In genomic region chr20:62686869-62687830, GRCh38 we compare ENCODE assay signal across 16 cellular contexts. TPM values are rescaled to one million over a fixed set of nuclear protein-coding genes. Genes with fewer than 3 reads are reported as not detected.
"Had no signal": no experiment of that assay in that cellular context is flagged by ENCODE, and none has a peak within 500 bp of the region (broad histone marks: within the 10 kb centered on the region; RNA-seq: fewer than 3 reads in every experiment).

No MANE protein-coding gene starts in this region.

- H3K27ac ChIP-seq: body of pancreas, heart left ventricle, left ventricle myocardium inferior, testis had no signal

- H3K9me3 ChIP-seq: body of pancreas, heart left ventricle, left ventricle myocardium inferior, testis had no signal

- H3K9me3 Mint-ChIP-seq: activated CD4-positive, alpha-beta memory T cell treated with anti-CD3 and anti-CD28 coated beads for 36 hours; activated naive CD4-positive, alpha-beta T cell treated with anti-CD3 and anti-CD28 coated beads, Interleukin-2, amount 50 U/mL, for 72 hours; activated T-cell treated with anti-CD3 and anti-CD28 coated beads, Interleukin-2, amount 50 U/mL, for 4 hours; central memory CD8-positive, alpha-beta T cell; effector memory CD8-positive, alpha-beta T cell; neural crest cell; stimulated activated naive CD8-positive, alpha-beta T cell treated with anti-CD3 and anti-CD28 coated beads, Interleukin-15, amount 100 ng/mL, for 72 hours; T-helper 2 cell treated with Interferon-gamma antibody and Interleukin-4, amounts not matched to agents 5 μg/mL and 100 μg/mL, for 36 hours had no signal

- H3K4me3 Mint-ChIP-seq: activated CD4-positive, alpha-beta memory T cell treated with anti-CD3 and anti-CD28 coated beads for 36 hours; activated T-cell treated with anti-CD3 and anti-CD28 coated beads, Interleukin-2, amount 50 U/mL, for 4 hours; central memory CD8-positive, alpha-beta T cell; neural crest cell had no signal

- H3K4me1 ChIP-seq: testis had no signal

- DNase-seq: activated effector memory CD4-positive, alpha-beta T cell treated with anti-CD3 and anti-CD28 coated beads, Interleukin-2, amount 50 U/mL, for 16 hours; activated T-cell treated with anti-CD3 and anti-CD28 coated beads, Interleukin-2, amount 50 U/mL, for 4 hours; amniotic stem cell; effector memory CD8-positive, alpha-beta T cell; heart left ventricle; stimulated activated CD4-positive, alpha-beta T cell treated with anti-CD3 and anti-CD28 coated beads, Interleukin-4, amount 100 ng/mL, for 4 hours; stimulated activated naive CD8-positive, alpha-beta T cell treated with anti-CD3 and anti-CD28 coated beads, Interleukin-15, amount 100 ng/mL, for 72 hours had no signal

- H3K4me3 ChIP-seq: body of pancreas, left ventricle myocardium inferior, skin epidermis, testis had no signal

- H3K36me3 Mint-ChIP-seq: activated CD4-positive, alpha-beta memory T cell treated with anti-CD3 and anti-CD28 coated beads for 36 hours; activated naive CD4-positive, alpha-beta T cell treated with anti-CD3 and anti-CD28 coated beads, Interleukin-2, amount 50 U/mL, for 72 hours had no signal

- ATAC-seq: body of pancreas had no signal

- H3K36me3 ChIP-seq: heart left ventricle, left ventricle myocardium inferior had no signal

- H3K27ac Mint-ChIP-seq: activated CD4-positive, alpha-beta memory T cell treated with anti-CD3 and anti-CD28 coated beads for 36 hours; activated naive CD4-positive, alpha-beta T cell treated with anti-CD3 and anti-CD28 coated beads, Interleukin-2, amount 50 U/mL, for 72 hours; T-helper 2 cell treated with Interferon-gamma antibody and Interleukin-4, amounts not matched to agents 5 μg/mL and 100 μg/mL, for 36 hours had no signal

- H3K27me3 ChIP-seq: body of pancreas, testis had no signal

RNA-seq across cellular contexts. Expression of gene NTSR1, which starts 21.5 kb away (rescaled TPM):
- total RNA-seq: activated CD4-positive, alpha-beta memory T cell treated with anti-CD3 and anti-CD28 coated beads for 36 hours; activated naive CD4-positive, alpha-beta T cell treated with anti-CD3 and anti-CD28 coated beads, Interleukin-2, amount 50 U/mL, for 72 hours; body of pancreas; left ventricle myocardium inferior; neural crest cell had no signal
